17 cellular contexts compared by ENCODE assay signal in the genomic region with DNA sequence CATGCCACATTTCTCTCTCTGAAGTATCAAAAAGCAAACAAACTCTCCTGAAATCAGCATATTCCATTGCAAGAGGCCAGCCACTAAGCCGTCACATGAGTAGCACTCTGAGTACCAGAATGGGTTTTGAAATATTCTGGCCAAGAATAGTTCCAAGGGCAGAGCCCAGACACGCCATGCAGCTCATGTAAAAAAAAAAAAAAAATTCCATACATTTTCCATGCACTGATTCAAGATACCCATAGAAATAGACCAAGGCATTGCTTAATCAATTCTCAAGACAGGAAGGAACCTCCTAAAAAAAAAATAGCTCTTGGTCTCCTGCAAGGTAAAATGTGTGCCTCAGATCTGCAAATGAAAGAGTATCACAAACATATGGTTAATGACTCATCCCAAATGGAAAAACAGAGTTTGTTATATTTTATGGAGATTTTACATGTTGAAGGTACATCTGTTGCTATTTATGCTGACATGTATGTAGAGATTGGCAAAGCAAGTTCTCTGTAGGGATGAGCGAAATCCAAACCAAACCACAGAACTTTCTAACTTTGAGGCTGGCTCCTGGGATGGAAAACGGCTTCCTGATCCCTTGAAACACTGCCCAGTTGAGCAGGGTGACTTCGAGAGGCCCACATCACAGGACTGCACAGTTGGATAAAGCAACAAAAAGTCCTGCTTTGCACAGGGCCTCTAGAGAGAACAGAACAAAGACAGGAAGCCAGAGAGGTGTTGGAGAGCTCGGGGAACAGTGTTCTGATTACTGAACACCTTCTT.
DNase-seq lines count a peak whose midpoint lies in the region; ATAC-seq lines count a peak whose summit lies in the region.
"Had no signal": no experiment of that assay in that cellular context is flagged by ENCODE, and none has a peak within 500 bp of the region (broad histone marks: within the 10 kb centered on the region; RNA-seq: fewer than 3 reads in every experiment).

No MANE protein-coding gene starts in this region.

- peaks cover 10% of the 10 kb centered on the region for H3K4me1 Mint-ChIP-seq in activated naive CD4-positive, alpha-beta T cell treated with anti-CD3 and anti-CD28 coated beads, Interleukin-2, amount 10 ng/mL, durations not matched to agents 7 days and 5 days

- intact Hi-C loops in left cardiac atrium (cut with DNase I), result no loop called here

- peak overlapping the region; percentile 15 for H3K27ac Mint-ChIP-seq in activated naive CD4-positive, alpha-beta T cell treated with anti-CD3 and anti-CD28 coated beads, Interleukin-2, amount 10 ng/mL, durations not matched to agents 7 days and 5 days
- H3K27ac Mint-ChIP-seq: effector memory CD8-positive, alpha-beta T cell had no signal

- no peaks in the 10 kb centered on the region for H3K27me3 Mint-ChIP-seq in activated naive CD4-positive, alpha-beta T cell treated with anti-CD3 and anti-CD28 coated beads, Interleukin-2, amount 10 ng/mL, durations not matched to agents 7 days and 5 days

- CTCF ChIA-PET in activated naive CD4-positive, alpha-beta T cell treated with anti-CD3 and anti-CD28 coated beads, Interleukin-2, amount 10 ng/mL, durations not matched to agents 7 days and 5 days (lab: Charles Lee), result no interaction called here

- DNase-seq in activated naive CD4-positive, alpha-beta T cell treated with anti-CD3 and anti-CD28 coated beads, Interleukin-2, amount 10 ng/mL, durations not matched to agents 7 days and 5 days, result no peak
- DNase-seq in activated naive CD4-positive, alpha-beta T cell treated with Interleukin-2 at 50 U/mL for 16 hours, result no peak
- DNase-seq in astrocyte of the hippocampus (ENCODE audit: low read depth, low spot score) (peak; percentile 47), left cardiac atrium (no peak), stromal cell of bone marrow (ENCODE audit: low read depth) (peak; percentile 65), HT-29 (ENCODE audit: low spot score) (no peak), hepatic stellate cell (ENCODE audit: low spot score) (no peak), NCI-H1092 (lab: John Stamatoyannopoulos, UW) (no peak)
- DNase-seq: activated CD4-positive, alpha-beta T cell treated with anti-CD3 and anti-CD28 coated beads, Interleukin-2, amount 50 U/mL, for 1 hour; activated T-cell treated with anti-CD3 and anti-CD28 coated beads, Interleukin-2, amount 50 U/mL, for 48 hours; amniotic stem cell; Calu3; effector memory CD8-positive, alpha-beta T cell; NCI-H1105 treated with DMSO at 0.1 percent for 48 hours; NCI-H526; T-helper 9 cell had no signal

- peak; percentile 38 to 65 for ATAC-seq in left cardiac atrium
- ATAC-seq: effector memory CD8-positive, alpha-beta T cell; HepG2 had no signal

- no peak overlapping the region for H3K4me3 Mint-ChIP-seq in activated naive CD4-positive, alpha-beta T cell treated with anti-CD3 and anti-CD28 coated beads, Interleukin-2, amount 10 ng/mL, durations not matched to agents 7 days and 5 days
- H3K4me3 Mint-ChIP-seq: effector memory CD8-positive, alpha-beta T cell had no signal

- peaks cover 2% of the 10 kb centered on the region for H3K9me3 Mint-ChIP-seq in activated naive CD4-positive, alpha-beta T cell treated with anti-CD3 and anti-CD28 coated beads, Interleukin-2, amount 10 ng/mL, durations not matched to agents 7 days and 5 days

- H3K36me3 Mint-ChIP-seq in activated naive CD4-positive, alpha-beta T cell treated with anti-CD3 and anti-CD28 coated beads, Interleukin-2, amount 10 ng/mL, durations not matched to agents 7 days and 5 days, result no peaks in the 10 kb centered on the region

Comparison
In these comparisons a context has a peak if more than half of its experiments do, and no peak if none do; other contexts are left out.
1. DNase-seq: peak in astrocyte of the hippocampus (single experiment) and stromal cell of bone marrow (single experiment); none in activated naive CD4-positive, alpha-beta T cell treated with anti-CD3 and anti-CD28 coated beads, Interleukin-2, amount 10 ng/mL, durations not matched to agents 7 days and 5 days (single experiment), activated naive CD4-positive, alpha-beta T cell treated with Interleukin-2 at 50 U/mL for 16 hours (single experiment), left cardiac atrium (single experiment), HT-29 (single experiment), hepatic stellate cell (single experiment) and NCI-H1092 (single experiment).